ENCODE assay signal across 26 cellular contexts in genomic region chrX:140744085-140744484, GRCh38. TPM values are rescaled to one million over a fixed set of nuclear protein-coding genes. Genes with fewer than 3 reads are reported as not detected.
DNase-seq lines count a peak whose midpoint lies in the region; ATAC-seq, FAIRE-seq and TF ChIP-seq lines count a peak whose summit lies in the region.
"Had no signal": no experiment of that assay in that cellular context is flagged by ENCODE, and none has a peak within 500 bp of the region (broad histone marks: within the 10 kb centered on the region; RNA-seq: fewer than 3 reads in every experiment).

No MANE protein-coding gene starts in this region.

- no peaks in the 10 kb centered on the region for H3K9me3 ChIP-seq in CD4-positive, alpha-beta memory T cell (ENCODE audit: control insufficient read depth in 1 of 2, low read length in 2 of 2)
- H3K9me3 ChIP-seq in kidney (ENCODE audit: control insufficient read depth in 1 of 2, low read length in 2 of 2), result no peaks in the 10 kb centered on the region
- H3K9me3 ChIP-seq: body of pancreas, heart right ventricle, left lung, thoracic aorta had no signal

- FAIRE-seq in kidney (lab: Jason Lieb, UNC), result no peak

- in situ Hi-C loops in astrocyte of the spinal cord (cut with HindIII; ENCODE audit: low sequenced_read_pairs), result no loop called here

- no peaks in the 10 kb centered on the region for H3K27me3 ChIP-seq in CD4-positive, alpha-beta memory T cell (ENCODE audit: insufficient read depth, low read length)
- H3K27me3 ChIP-seq: body of pancreas, left lung had no signal

- TF ChIP-seq CTCF in astrocyte of the spinal cord (IDR thresholded peaks at IDR 0.05; ENCODE audit: low read depth, low read length) (no peak), kidney (IDR thresholded peaks at IDR 0.05; ENCODE audit: borderline replicate concordance, extremely low read depth, insufficient read depth) (no peak)

- no peak overlapping the region for H3K27ac ChIP-seq in CD4-positive, alpha-beta memory T cell (ENCODE audit: low read depth, low read length)
- H3K27ac ChIP-seq in kidney (ENCODE audit: low read depth in 2 of 2, low read length in 2 of 2), result no peak overlapping the region
- H3K27ac ChIP-seq: body of pancreas, heart right ventricle, HL-60, left lung, thoracic aorta, VCaP had no signal

- intact Hi-C loops in CD4-positive, alpha-beta memory T cell (cut with micrococcal nuclease), result loop anchor here (2.0 kb wide), 1 partner anchor 21 kb away; no protein-coding TSS in a partner anchor
- intact Hi-C loops in kidney (cut with DNase I), result no loop called here

- peak overlapping the region in 2 of 7 donors; percentile 8 to 14 for H3K27ac Mint-ChIP-seq in CD4-positive, alpha-beta memory T cell
- H3K27ac Mint-ChIP-seq: activated naive CD8-positive, alpha-beta T cell treated with anti-CD3 and anti-CD28 coated beads, Interleukin-2, amount 10 ng/mL, durations not matched to agents 7 days and 5 days; GM23338; naive thymus-derived CD8-positive, alpha-beta T cell; stimulated activated naive B cell treated with anti-CD40 and anti-IgM and Interleukin-4, amounts not matched to agents 10 μg/mL and 1 μg/mL and 100 μg/mL, for 72 hours had no signal

- peaks cover 8 to 11% (median 9%) of the 10 kb centered on the region in 4 donors for H3K4me1 Mint-ChIP-seq in CD4-positive, alpha-beta memory T cell
- H3K4me1 Mint-ChIP-seq: activated naive CD8-positive, alpha-beta T cell treated with anti-CD3 and anti-CD28 coated beads, Interleukin-2, amount 10 ng/mL, durations not matched to agents 7 days and 5 days; stimulated activated naive B cell treated with anti-CD40 and anti-IgM and Interleukin-4, amounts not matched to agents 10 μg/mL and 1 μg/mL and 100 μg/mL, for 72 hours had no signal

- DNase-seq in CD4-positive, alpha-beta memory T cell, result peak; percentile 21 to 37 (median 36)
- DNase-seq in EH (ENCODE audit: low read depth) (peak; percentile 2), OCI-M1 (lab: John Stamatoyannopoulos, UW) (peak; percentile 1), astrocyte of the spinal cord (ENCODE audit: low read depth, low spot score) (peak; percentile 55), Ammon's horn (ENCODE audit: low spot score) (no peak), kidney (no peak)
- DNase-seq: activated CD8-positive, alpha-beta memory T cell treated with anti-CD3 and anti-CD28 coated beads for 24 hours; activated naive CD8-positive, alpha-beta T cell treated with anti-CD3 and anti-CD28 coated beads, Interleukin-2, amount 10 ng/mL, durations not matched to agents 7 days and 5 days; body of pancreas; DMS79 treated with DMSO at 0.1 percent for 48 hours; effector CD4-positive, alpha-beta T cell; heart right ventricle; IMR-90; left lung; MM.1S; NCI-H1694 treated with DMSO at 0.1 percent for 48 hours; retina; SHP77 treated with DMSO at 0.1 percent for 48 hours; stimulated activated naive B cell treated with anti-CD40 and anti-IgM and Interleukin-4, amounts not matched to agents 10 μg/mL and 1 μg/mL and 100 μg/mL, for 72 hours had no signal

- no peak for ATAC-seq in HG03175 (IDR thresholded peaks at IDR 0.05; ENCODE audit: unreplicated experiment)
- ATAC-seq: body of pancreas; GM23338; heart right ventricle; left lung; stimulated activated naive B cell treated with anti-CD40 and anti-IgM and Interleukin-4, amounts not matched to agents 10 μg/mL and 1 μg/mL and 100 μg/mL, for 72 hours had no signal

- H3K27me3 Mint-ChIP-seq in CD4-positive, alpha-beta memory T cell, result no peaks in the 10 kb centered on the region
- H3K27me3 Mint-ChIP-seq: activated naive CD8-positive, alpha-beta T cell treated with anti-CD3 and anti-CD28 coated beads, Interleukin-2, amount 10 ng/mL, durations not matched to agents 7 days and 5 days; stimulated activated naive B cell treated with anti-CD40 and anti-IgM and Interleukin-4, amounts not matched to agents 10 μg/mL and 1 μg/mL and 100 μg/mL, for 72 hours had no signal

- no peaks in the 10 kb centered on the region for H3K36me3 ChIP-seq in CD4-positive, alpha-beta memory T cell (ENCODE audit: insufficient read depth, low read length)
- no peaks in the 10 kb centered on the region for H3K36me3 ChIP-seq in kidney (ENCODE audit: control insufficient read depth in 1 of 2, insufficient read depth in 2 of 2, low read length in 2 of 2)
- H3K36me3 ChIP-seq: heart right ventricle, left lung, thoracic aorta had no signal

- H3K36me3 Mint-ChIP-seq in CD4-positive, alpha-beta memory T cell, result no peaks in the 10 kb centered on the region
- H3K36me3 Mint-ChIP-seq: activated naive CD8-positive, alpha-beta T cell treated with anti-CD3 and anti-CD28 coated beads, Interleukin-2, amount 10 ng/mL, durations not matched to agents 7 days and 5 days; naive thymus-derived CD8-positive, alpha-beta T cell; stimulated activated naive B cell treated with anti-CD40 and anti-IgM and Interleukin-4, amounts not matched to agents 10 μg/mL and 1 μg/mL and 100 μg/mL, for 72 hours had no signal

- no peak overlapping the region for H3K9ac ChIP-seq in kidney (ENCODE audit: low read length in 2 of 2)

- peak overlapping the region in 2 of 8 donors; percentile 2 to 48 for H3K4me3 Mint-ChIP-seq in CD4-positive, alpha-beta memory T cell
- H3K4me3 Mint-ChIP-seq: activated naive CD8-positive, alpha-beta T cell treated with anti-CD3 and anti-CD28 coated beads, Interleukin-2, amount 10 ng/mL, durations not matched to agents 7 days and 5 days; GM23338; stimulated activated naive B cell treated with anti-CD40 and anti-IgM and Interleukin-4, amounts not matched to agents 10 μg/mL and 1 μg/mL and 100 μg/mL, for 72 hours had no signal

- no peak overlapping the region for H3K4me3 ChIP-seq in CD4-positive, alpha-beta memory T cell (ENCODE audit: low read length in 2 of 2)
- H3K4me3 ChIP-seq in astrocyte of the spinal cord (ENCODE audit: low read depth, low read length) (no peak overlapping the region), kidney (ENCODE audit: low read length in 2 of 2) (no peak overlapping the region)
- H3K4me3 ChIP-seq: body of pancreas, GM23338, heart right ventricle, left lung, smooth muscle cell, thoracic aorta had no signal

- CTCF ChIA-PET in CD4-positive, alpha-beta memory T cell (lab: Charles Lee; ENCODE audit: partially characterized antibody), result interaction anchor here (1.4 to 1.6 kb wide), 2 partner anchors 18 to 23 kb away, joined by 5 to 9 read pairs; no protein-coding TSS in a partner anchor

- POLR2A ChIA-PET in CD4-positive, alpha-beta memory T cell (lab: Charles Lee; ENCODE audit: partially characterized antibody), result no interaction called here

- no peaks in the 10 kb centered on the region for H3K9me3 Mint-ChIP-seq in CD4-positive, alpha-beta memory T cell
- H3K9me3 Mint-ChIP-seq: activated naive CD8-positive, alpha-beta T cell treated with anti-CD3 and anti-CD28 coated beads, Interleukin-2, amount 10 ng/mL, durations not matched to agents 7 days and 5 days; GM23338; naive thymus-derived CD8-positive, alpha-beta T cell; stimulated activated naive B cell treated with anti-CD40 and anti-IgM and Interleukin-4, amounts not matched to agents 10 μg/mL and 1 μg/mL and 100 μg/mL, for 72 hours had no signal

- H3K4me1 ChIP-seq in CD4-positive, alpha-beta memory T cell (ENCODE audit: insufficient read depth, low read length), result peaks cover 4% of the 10 kb centered on the region
- no peaks in the 10 kb centered on the region for H3K4me1 ChIP-seq in kidney (ENCODE audit: control insufficient read depth in 1 of 2, insufficient read depth in 1 of 2, low read depth in 1 of 2, low read length in 2 of 2)
- H3K4me1 ChIP-seq: body of pancreas, heart right ventricle, left lung had no signal

RNA-seq across cellular contexts. Expression of gene LINC00632, which starts 34.5 kb away (rescaled TPM):
- total RNA-seq in CD4-positive, alpha-beta memory T cell, result 10 to 100 TPM; 14.5 to 16.2 TPM
- polyA plus RNA-seq in CD4-positive, alpha-beta memory T cell, result under 1 TPM in 1 of 2 donors, not detected in 1; 0.26 TPM
- 45.9 TPM for total RNA-seq in kidney
- polyA plus RNA-seq in kidney (ENCODE audit: insufficient read depth, low read depth, low replicate concordance), result 0.67 TPM
- total RNA-seq: activated naive CD8-positive, alpha-beta T cell treated with anti-CD3 and anti-CD28 coated beads, Interleukin-2, amount 10 ng/mL, durations not matched to agents 7 days and 5 days; naive thymus-derived CD8-positive, alpha-beta T cell had no signal

Comparison
In these comparisons a context has a peak if more than half of its experiments do, and no peak if none do; other contexts are left out.
1. DNase-seq: peak in CD4-positive, alpha-beta memory T cell (5 of 5), EH (single experiment), OCI-M1 (single experiment) and astrocyte of the spinal cord (single experiment); none in Ammon's horn (single experiment) and kidney (single experiment).